In genomic region chr2:49255325-49256023, GRCh38 we compare ENCODE assay signal across 1 cellular context.
TF ChIP-seq lines count a peak whose summit lies in the region.

No MANE protein-coding gene starts in this region.

TF ChIP-seq in SK-N-SH treated with all-trans-retinoic acid at 6 μM for 48 hours, 23 proteins besides CTCF, POLR2A, EP300 and RAD21 (continued from another document):
- no peak for TF ChIP-seq PATZ1 (CRISPR knock-in tag; IDR thresholded peaks at IDR 0.05; ENCODE audit: borderline replicate concordance)
- TF ChIP-seq ISL1 (CRISPR knock-in tag; IDR thresholded peaks at IDR 0.05) = no peak
- TF ChIP-seq ARNTL (CRISPR knock-in tag; IDR thresholded peaks at IDR 0.05; ENCODE audit: borderline replicate concordance, low read depth) = no peak
- TF ChIP-seq TCF4 (CRISPR knock-in tag; IDR thresholded peaks at IDR 0.05; ENCODE audit: borderline replicate concordance) = no peak; the same call in 1 of the 2 replicates
